Comparison of ENCODE assay signal across 1 cellular context in the genomic region with DNA sequence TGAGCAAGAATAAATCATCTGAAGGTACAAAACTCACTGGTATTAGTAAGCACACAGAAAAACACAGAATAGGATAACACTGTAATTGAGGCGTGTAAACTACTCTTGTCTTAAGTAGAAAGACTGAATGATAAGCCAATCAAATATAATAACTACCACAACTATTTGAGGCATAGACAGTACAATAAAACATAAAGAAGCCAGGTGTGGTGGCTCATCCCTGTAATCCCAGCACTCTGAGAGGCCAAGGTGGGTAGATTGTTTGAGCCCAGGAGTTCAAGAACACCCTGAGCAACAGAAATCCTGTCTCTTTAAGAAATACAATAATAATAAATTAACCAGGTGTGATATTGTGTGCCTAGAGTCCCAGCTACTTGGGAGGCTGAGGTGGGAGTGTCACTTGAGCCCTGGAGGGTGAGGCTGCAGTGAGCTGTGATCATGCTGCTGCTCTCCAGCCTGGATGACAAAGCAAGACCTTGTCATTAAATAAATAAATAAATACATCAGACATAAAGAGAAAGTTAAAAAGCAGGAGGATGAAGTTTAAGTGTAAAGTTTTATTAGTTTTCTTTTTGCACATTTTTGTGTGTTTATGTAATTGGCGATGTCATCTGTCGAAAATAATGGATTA.
TF ChIP-seq lines count a peak whose summit lies in the region.

No MANE protein-coding gene starts in this region.

TF ChIP-seq in H1, 55 proteins besides CTCF, POLR2A, EP300 and RAD21:
- peak; percentile 41 for TF ChIP-seq TAF7 (optimal IDR thresholded peaks at IDR 0.05; ENCODE audit: borderline replicate concordance, low read depth, low read length)
- TF ChIP-seq, protein P1, sequence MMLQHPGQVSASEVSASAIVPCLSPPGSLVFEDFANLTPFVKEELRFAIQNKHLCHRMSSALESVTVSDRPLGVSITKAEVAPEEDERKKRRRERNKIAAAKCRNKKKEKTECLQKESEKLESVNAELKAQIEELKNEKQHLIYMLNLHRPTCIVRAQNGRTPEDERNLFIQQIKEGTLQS (IDR thresholded peaks at IDR 0.05; ENCODE audit: insufficient read depth, low read depth, low read length): no peak
- no peak for TF ChIP-seq RBBP5 (IDR thresholded peaks at IDR 0.05; ENCODE audit: borderline replicate concordance, low read depth, low read length)
- no peak for TF ChIP-seq PHF8 (conservative IDR thresholded peaks at IDR 0.05; ENCODE audit: low read depth, low read length)
